ENCODE assay signal across 17 cellular contexts in the genomic region with DNA sequence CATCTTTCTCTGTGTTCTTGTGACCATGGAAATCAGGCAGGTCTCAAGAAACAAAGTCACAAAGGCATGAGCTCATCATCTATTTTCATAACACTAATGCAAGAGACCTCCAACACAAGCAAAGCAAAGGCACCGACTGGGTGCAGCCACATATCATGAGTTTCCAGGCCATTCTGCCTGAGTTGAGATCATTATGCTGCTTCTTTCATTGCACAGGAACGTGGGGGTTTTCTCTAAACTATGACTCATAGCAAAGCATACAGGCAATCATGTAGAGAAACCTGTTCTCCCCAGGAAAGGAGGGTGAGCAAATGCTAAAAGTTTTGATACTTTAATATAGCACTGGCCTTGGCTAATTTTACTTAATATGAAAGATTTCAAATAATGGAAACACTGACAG.
DNase-seq lines count a peak whose midpoint lies in the region; ATAC-seq, FAIRE-seq and TF ChIP-seq lines count a peak whose summit lies in the region.
"Had no signal": no experiment of that assay in that cellular context is flagged by ENCODE, and none has a peak within 500 bp of the region (broad histone marks: within the 10 kb centered on the region; RNA-seq: fewer than 3 reads in every experiment).

No MANE protein-coding gene starts in this region.

- no peak overlapping the region for H3K4me3 Mint-ChIP-seq in mesothelial cell of epicardium
- no peak overlapping the region for H3K4me3 Mint-ChIP-seq in T-helper 2 cell treated with Interferon-gamma antibody and Interleukin-4, amounts not matched to agents 5 μg/mL and 100 μg/mL, for 36 hours
- H3K4me3 Mint-ChIP-seq: IgD-negative memory B cell, WTC11 had no signal

- no peak overlapping the region for H2AFZ ChIP-seq in PC-3 (ENCODE audit: low read length)

- no peaks in the 10 kb centered on the region for H3K36me3 Mint-ChIP-seq in mesothelial cell of epicardium
- no peaks in the 10 kb centered on the region for H3K36me3 Mint-ChIP-seq in T-helper 2 cell treated with Interferon-gamma antibody and Interleukin-4, amounts not matched to agents 5 μg/mL and 100 μg/mL, for 36 hours (ENCODE audit: low read depth)
- H3K36me3 Mint-ChIP-seq: IgD-negative memory B cell, WTC11 had no signal

- no peaks in the 10 kb centered on the region for H3K9me3 ChIP-seq in PC-3 (ENCODE audit: low read length)
- H3K9me3 ChIP-seq: adrenal gland, SJSA1 had no signal

- H3K27me3 Mint-ChIP-seq in mesothelial cell of epicardium (ENCODE audit: low read depth), result peaks cover 36% of the 10 kb centered on the region
- no peaks in the 10 kb centered on the region for H3K27me3 Mint-ChIP-seq in T-helper 2 cell treated with Interferon-gamma antibody and Interleukin-4, amounts not matched to agents 5 μg/mL and 100 μg/mL, for 36 hours (ENCODE audit: low read depth)

- H3K27ac Mint-ChIP-seq in mesothelial cell of epicardium, result peak overlapping the region; percentile 57
- H3K27ac Mint-ChIP-seq in T-helper 2 cell treated with Interferon-gamma antibody and Interleukin-4, amounts not matched to agents 5 μg/mL and 100 μg/mL, for 36 hours, result no peak overlapping the region
- H3K27ac Mint-ChIP-seq: IgD-negative memory B cell, WTC11 had no signal

- CTCF ChIA-PET in PC-3 (lab: Charles Lee), result no interaction called here

- H3K9me3 Mint-ChIP-seq in mesothelial cell of epicardium, result no peaks in the 10 kb centered on the region
- no peaks in the 10 kb centered on the region for H3K9me3 Mint-ChIP-seq in T-helper 2 cell treated with Interferon-gamma antibody and Interleukin-4, amounts not matched to agents 5 μg/mL and 100 μg/mL, for 36 hours

- H3K27ac ChIP-seq in PC-3 (ENCODE audit: low read length), result peak overlapping the region; percentile 99
- H3K27ac ChIP-seq: adrenal gland, SJSA1 had no signal

- no peak for TF ChIP-seq CTCF in PC-3 (conservative IDR thresholded peaks at IDR 0.05; ENCODE audit: low read depth, low read length)
- TF ChIP-seq CTCF in epithelial cell of esophagus (IDR thresholded peaks at IDR 0.05; ENCODE audit: insufficient read depth, low read depth, low read length, missing control alignments), result no peak
- TF ChIP-seq CTCF in mesothelial cell of epicardium (IDR thresholded peaks at IDR 0.05; ENCODE audit: unreplicated experiment), result no peak

- intact Hi-C loops in PC-3 (cut with micrococcal nuclease), result no loop called here

- H3K4me1 ChIP-seq in PC-3 (ENCODE audit: insufficient read depth, low read length), result peaks cover 34% of the 10 kb centered on the region
- H3K4me1 ChIP-seq: adrenal gland, SJSA1 had no signal

- ATAC-seq in PC-3 (no peak), GM18498 (IDR thresholded peaks at IDR 0.05; ENCODE audit: unreplicated experiment) (no peak)
- ATAC-seq: WTC11 had no signal

- no TSS peak for BruUV-seq in PC-3 (replicated peaks; lab: Mats Ljungman, UMichigan)

- DNase-seq in Ammon's horn (ENCODE audit: low spot score) (peak; percentile 24), PC-3 (peak; percentile 85), epithelial cell of esophagus (ENCODE audit: low read depth) (peak; percentile 49), mesothelial cell of epicardium (ENCODE audit: low spot score in 2 of 2, unreplicated experiment in 2 of 2) (no peak), frontal cortex (ENCODE audit: low spot score in 2 of 2) (no peak), NCI-H524 (lab: John Stamatoyannopoulos, UW) (no peak)
- DNase-seq in T-helper 2 cell treated with Interferon-gamma antibody and Interleukin-4, amounts not matched to agents 5 μg/mL and 100 μg/mL, for 36 hours (ENCODE audit: low spot score), result no peak
- DNase-seq: adrenal gland, AML-193, hippocampal formation, NCI-H146, NCI-H526 treated with DMSO at 0.1 percent for 48 hours had no signal

- no peaks in the 10 kb centered on the region for H3K9me2 ChIP-seq in PC-3 (replicated peaks; ENCODE audit: low read length)

- H3K4me1 Mint-ChIP-seq in mesothelial cell of epicardium, result peaks cover 18% of the 10 kb centered on the region
- H3K4me1 Mint-ChIP-seq in T-helper 2 cell treated with Interferon-gamma antibody and Interleukin-4, amounts not matched to agents 5 μg/mL and 100 μg/mL, for 36 hours (ENCODE audit: low read depth), result no peaks in the 10 kb centered on the region
- H3K4me1 Mint-ChIP-seq: IgD-negative memory B cell had no signal

- FAIRE-seq in frontal cortex (lab: Jason Lieb, UNC), result no peak

- no peaks in the 10 kb centered on the region for H3K36me3 ChIP-seq in PC-3 (ENCODE audit: low read depth, low read length)
- H3K36me3 ChIP-seq: adrenal gland, SJSA1 had no signal

- no peaks in the 10 kb centered on the region for H3K27me3 ChIP-seq in PC-3 (ENCODE audit: low read length)
- H3K27me3 ChIP-seq: adrenal gland had no signal

- POLR2A ChIA-PET in PC-3 (lab: Charles Lee; ENCODE audit: unreplicated experiment), result no interaction called here

- no peaks in the 10 kb centered on the region for H4K20me1 ChIP-seq in PC-3 (ENCODE audit: low read length)

- peak overlapping the region; percentile 86 for H3K9ac ChIP-seq in PC-3 (ENCODE audit: low read length)

- no peaks in the 10 kb centered on the region for H3K79me2 ChIP-seq in PC-3 (ENCODE audit: low read length)

- no peaks in the 10 kb centered on the region for H3F3A ChIP-seq in PC-3 (ENCODE audit: low read length, unreplicated experiment)

- H3K4me3 ChIP-seq in PC-3 (ENCODE audit: low read length) (peak overlapping the region; percentile 57), epithelial cell of esophagus (ENCODE audit: low read length) (no peak overlapping the region)
- H3K4me3 ChIP-seq: adrenal gland, lung, SJSA1 had no signal

- peak overlapping the region; percentile 81 for H3K4me2 ChIP-seq in PC-3 (ENCODE audit: low read length)

Comparison
In these comparisons a context has a peak if more than half of its experiments do, and no peak if none do; other contexts are left out.
1. DNase-seq: peak in Ammon's horn (single experiment), PC-3 (single experiment) and epithelial cell of esophagus (single experiment); none in mesothelial cell of epicardium (0 of 2), T-helper 2 cell treated with Interferon-gamma antibody and Interleukin-4, amounts not matched to agents 5 μg/mL and 100 μg/mL, for 36 hours (single experiment), frontal cortex (0 of 2) and NCI-H524 (0 of 2).